In the genomic region with DNA sequence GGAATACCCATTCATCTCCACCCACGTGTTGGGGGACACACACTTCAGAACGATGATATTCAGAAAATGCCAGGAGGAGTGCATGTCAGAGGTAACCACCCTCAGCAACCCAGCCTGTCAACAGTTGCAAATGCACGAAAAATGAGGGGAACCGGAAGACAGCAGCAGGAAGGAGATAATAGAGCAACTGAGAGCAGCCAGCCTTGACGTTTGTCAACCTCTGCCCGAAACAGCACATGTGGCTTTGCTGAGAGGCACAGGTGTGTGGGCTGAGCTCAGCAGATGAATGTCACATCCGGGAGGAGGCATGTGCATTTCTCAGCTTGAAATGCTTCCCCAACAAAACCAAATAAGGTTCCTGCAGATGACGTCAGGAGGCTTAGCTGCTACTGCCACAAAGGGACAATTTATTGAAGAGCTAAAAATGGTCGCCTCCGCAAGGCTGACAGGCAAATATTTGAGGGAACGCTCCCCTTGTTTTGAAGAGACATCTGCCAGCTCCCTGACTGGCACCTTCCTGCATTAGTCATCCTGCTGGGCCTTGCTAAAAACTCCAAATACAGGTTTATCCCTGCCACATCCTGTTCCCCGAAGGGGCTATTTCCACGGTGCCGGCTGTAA, we compare ENCODE assay signal across 1 cellular context.
TF ChIP-seq lines count a peak whose summit lies in the region.

No MANE protein-coding gene starts in this region.

TF ChIP-seq in K562, 482 proteins besides CTCF, POLR2A, EP300 and RAD21 (continued from another document):
- TF ChIP-seq HMGXB4 (CRISPR knock-in tag; IDR thresholded peaks at IDR 0.05) (no peak), E2F3 (CRISPR knock-in tag; IDR thresholded peaks at IDR 0.05) (no peak), CBFA2T3 (IDR thresholded peaks at IDR 0.05) (0 out of 2 replicates have a peak, but pooled peaks have one; percentile 4), DIDO1 (tag; IDR thresholded peaks at IDR 0.05; ENCODE audit: low read depth) (no peak), ATF7 (IDR thresholded peaks at IDR 0.05) (peak; percentile 41; the same call in 1 of the 2 replicates), CREM (IDR thresholded peaks at IDR 0.05; ENCODE audit: low read depth) (0 out of 2 replicates have a peak, but pooled peaks have one; percentile 20), EGR1 (conservative IDR thresholded peaks at IDR 0.05) (peak; percentile 9; the same call in 1 of the 2 replicates), POLR3G (IDR thresholded peaks at IDR 0.05; ENCODE audit: extremely low read depth, insufficient read length, insufficient replicate concordance) (no peak)
- TF ChIP-seq, protein P1, sequence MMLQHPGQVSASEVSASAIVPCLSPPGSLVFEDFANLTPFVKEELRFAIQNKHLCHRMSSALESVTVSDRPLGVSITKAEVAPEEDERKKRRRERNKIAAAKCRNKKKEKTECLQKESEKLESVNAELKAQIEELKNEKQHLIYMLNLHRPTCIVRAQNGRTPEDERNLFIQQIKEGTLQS (IDR thresholded peaks at IDR 0.05): peak; percentile 30; the same call in 1 of the 2 replicates
- TF ChIP-seq, protein P1 (CRISPR knock-in tag; conservative IDR thresholded peaks at IDR 0.05): no peak
- TF ChIP-seq, protein P2, sequence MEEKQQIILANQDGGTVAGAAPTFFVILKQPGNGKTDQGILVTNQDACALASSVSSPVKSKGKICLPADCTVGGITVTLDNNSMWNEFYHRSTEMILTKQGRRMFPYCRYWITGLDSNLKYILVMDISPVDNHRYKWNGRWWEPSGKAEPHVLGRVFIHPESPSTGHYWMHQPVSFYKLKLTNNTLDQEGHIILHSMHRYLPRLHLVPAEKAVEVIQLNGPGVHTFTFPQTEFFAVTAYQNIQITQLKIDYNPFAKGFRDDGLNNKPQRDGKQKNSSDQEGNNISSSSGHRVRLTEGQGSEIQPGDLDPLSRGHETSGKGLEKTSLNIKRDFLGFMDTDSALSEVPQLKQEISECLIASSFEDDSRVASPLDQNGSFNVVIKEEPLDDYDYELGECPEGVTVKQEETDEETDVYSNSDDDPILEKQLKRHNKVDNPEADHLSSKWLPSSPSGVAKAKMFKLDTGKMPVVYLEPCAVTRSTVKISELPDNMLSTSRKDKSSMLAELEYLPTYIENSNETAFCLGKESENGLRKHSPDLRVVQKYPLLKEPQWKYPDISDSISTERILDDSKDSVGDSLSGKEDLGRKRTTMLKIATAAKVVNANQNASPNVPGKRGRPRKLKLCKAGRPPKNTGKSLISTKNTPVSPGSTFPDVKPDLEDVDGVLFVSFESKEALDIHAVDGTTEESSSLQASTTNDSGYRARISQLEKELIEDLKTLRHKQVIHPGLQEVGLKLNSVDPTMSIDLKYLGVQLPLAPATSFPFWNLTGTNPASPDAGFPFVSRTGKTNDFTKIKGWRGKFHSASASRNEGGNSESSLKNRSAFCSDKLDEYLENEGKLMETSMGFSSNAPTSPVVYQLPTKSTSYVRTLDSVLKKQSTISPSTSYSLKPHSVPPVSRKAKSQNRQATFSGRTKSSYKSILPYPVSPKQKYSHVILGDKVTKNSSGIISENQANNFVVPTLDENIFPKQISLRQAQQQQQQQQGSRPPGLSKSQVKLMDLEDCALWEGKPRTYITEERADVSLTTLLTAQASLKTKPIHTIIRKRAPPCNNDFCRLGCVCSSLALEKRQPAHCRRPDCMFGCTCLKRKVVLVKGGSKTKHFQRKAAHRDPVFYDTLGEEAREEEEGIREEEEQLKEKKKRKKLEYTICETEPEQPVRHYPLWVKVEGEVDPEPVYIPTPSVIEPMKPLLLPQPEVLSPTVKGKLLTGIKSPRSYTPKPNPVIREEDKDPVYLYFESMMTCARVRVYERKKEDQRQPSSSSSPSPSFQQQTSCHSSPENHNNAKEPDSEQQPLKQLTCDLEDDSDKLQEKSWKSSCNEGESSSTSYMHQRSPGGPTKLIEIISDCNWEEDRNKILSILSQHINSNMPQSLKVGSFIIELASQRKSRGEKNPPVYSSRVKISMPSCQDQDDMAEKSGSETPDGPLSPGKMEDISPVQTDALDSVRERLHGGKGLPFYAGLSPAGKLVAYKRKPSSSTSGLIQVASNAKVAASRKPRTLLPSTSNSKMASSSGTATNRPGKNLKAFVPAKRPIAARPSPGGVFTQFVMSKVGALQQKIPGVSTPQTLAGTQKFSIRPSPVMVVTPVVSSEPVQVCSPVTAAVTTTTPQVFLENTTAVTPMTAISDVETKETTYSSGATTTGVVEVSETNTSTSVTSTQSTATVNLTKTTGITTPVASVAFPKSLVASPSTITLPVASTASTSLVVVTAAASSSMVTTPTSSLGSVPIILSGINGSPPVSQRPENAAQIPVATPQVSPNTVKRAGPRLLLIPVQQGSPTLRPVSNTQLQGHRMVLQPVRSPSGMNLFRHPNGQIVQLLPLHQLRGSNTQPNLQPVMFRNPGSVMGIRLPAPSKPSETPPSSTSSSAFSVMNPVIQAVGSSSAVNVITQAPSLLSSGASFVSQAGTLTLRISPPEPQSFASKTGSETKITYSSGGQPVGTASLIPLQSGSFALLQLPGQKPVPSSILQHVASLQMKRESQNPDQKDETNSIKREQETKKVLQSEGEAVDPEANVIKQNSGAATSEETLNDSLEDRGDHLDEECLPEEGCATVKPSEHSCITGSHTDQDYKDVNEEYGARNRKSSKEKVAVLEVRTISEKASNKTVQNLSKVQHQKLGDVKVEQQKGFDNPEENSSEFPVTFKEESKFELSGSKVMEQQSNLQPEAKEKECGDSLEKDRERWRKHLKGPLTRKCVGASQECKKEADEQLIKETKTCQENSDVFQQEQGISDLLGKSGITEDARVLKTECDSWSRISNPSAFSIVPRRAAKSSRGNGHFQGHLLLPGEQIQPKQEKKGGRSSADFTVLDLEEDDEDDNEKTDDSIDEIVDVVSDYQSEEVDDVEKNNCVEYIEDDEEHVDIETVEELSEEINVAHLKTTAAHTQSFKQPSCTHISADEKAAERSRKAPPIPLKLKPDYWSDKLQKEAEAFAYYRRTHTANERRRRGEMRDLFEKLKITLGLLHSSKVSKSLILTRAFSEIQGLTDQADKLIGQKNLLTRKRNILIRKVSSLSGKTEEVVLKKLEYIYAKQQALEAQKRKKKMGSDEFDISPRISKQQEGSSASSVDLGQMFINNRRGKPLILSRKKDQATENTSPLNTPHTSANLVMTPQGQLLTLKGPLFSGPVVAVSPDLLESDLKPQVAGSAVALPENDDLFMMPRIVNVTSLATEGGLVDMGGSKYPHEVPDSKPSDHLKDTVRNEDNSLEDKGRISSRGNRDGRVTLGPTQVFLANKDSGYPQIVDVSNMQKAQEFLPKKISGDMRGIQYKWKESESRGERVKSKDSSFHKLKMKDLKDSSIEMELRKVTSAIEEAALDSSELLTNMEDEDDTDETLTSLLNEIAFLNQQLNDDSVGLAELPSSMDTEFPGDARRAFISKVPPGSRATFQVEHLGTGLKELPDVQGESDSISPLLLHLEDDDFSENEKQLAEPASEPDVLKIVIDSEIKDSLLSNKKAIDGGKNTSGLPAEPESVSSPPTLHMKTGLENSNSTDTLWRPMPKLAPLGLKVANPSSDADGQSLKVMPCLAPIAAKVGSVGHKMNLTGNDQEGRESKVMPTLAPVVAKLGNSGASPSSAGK (IDR thresholded peaks at IDR 0.05): peak; percentile 15; the same call in 1 of the 2 replicates
- TF ChIP-seq, protein P3, sequence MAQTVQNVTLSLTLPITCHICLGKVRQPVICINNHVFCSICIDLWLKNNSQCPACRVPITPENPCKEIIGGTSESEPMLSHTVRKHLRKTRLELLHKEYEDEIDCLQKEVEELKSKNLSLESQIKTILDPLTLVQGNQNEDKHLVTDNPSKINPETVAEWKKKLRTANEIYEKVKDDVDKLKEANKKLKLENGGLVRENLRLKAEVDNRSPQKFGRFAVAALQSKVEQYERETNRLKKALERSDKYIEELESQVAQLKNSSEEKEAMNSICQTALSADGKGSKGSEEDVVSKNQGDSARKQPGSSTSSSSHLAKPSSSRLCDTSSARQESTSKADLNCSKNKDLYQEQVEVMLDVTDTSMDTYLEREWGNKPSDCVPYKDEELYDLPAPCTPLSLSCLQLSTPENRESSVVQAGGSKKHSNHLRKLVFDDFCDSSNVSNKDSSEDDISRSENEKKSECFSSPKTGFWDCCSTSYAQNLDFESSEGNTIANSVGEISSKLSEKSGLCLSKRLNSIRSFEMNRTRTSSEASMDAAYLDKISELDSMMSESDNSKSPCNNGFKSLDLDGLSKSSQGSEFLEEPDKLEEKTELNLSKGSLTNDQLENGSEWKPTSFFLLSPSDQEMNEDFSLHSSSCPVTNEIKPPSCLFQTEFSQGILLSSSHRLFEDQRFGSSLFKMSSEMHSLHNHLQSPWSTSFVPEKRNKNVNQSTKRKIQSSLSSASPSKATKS (CRISPR knock-in tag; IDR thresholded peaks at IDR 0.05): no peak
- TF ChIP-seq, protein P4, sequence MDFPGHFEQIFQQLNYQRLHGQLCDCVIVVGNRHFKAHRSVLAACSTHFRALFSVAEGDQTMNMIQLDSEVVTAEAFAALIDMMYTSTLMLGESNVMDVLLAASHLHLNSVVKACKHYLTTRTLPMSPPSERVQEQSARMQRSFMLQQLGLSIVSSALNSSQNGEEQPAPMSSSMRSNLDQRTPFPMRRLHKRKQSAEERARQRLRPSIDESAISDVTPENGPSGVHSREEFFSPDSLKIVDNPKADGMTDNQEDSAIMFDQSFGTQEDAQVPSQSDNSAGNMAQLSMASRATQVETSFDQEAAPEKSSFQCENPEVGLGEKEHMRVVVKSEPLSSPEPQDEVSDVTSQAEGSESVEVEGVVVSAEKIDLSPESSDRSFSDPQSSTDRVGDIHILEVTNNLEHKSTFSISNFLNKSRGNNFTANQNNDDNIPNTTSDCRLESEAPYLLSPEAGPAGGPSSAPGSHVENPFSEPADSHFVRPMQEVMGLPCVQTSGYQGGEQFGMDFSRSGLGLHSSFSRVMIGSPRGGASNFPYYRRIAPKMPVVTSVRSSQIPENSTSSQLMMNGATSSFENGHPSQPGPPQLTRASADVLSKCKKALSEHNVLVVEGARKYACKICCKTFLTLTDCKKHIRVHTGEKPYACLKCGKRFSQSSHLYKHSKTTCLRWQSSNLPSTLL (IDR thresholded peaks at IDR 0.05): no peak
TF ChIP-seq in K562: peak in this region for 11.
